Comparison of ENCODE assay signal across 26 cellular contexts in genomic region chr17:6465206-6466003, GRCh38. TPM values are rescaled to one million over a fixed set of nuclear protein-coding genes. Genes with fewer than 3 reads are reported as not detected.
A peak's percentile ranks its signal among the peaks of the same experiment; 100 is the strongest.
DNase-seq lines count a peak whose midpoint lies in the region; ATAC-seq, FAIRE-seq and TF ChIP-seq lines count a peak whose summit lies in the region.
"Had no signal": no experiment of that assay in that cellular context is flagged by ENCODE, and none has a peak within 500 bp of the region (broad histone marks: within the 10 kb centered on the region; RNA-seq: fewer than 3 reads in every experiment).

No MANE protein-coding gene starts in this region.

- intact Hi-C loops in left ventricle myocardium superior (cut with micrococcal nuclease), result no loop called here
- intact Hi-C loops in heart right ventricle (cut with DNase I), result no loop called here
- intact Hi-C loops in kidney (cut with DNase I), result no loop called here

- no peak overlapping the region for H3K9ac ChIP-seq in kidney (ENCODE audit: low read length in 2 of 2)
- H3K9ac ChIP-seq: KMS-11 had no signal

- no peak overlapping the region for H2AFZ ChIP-seq in osteoblast (ENCODE audit: low read length)

- H4K20me1 ChIP-seq in osteoblast (ENCODE audit: insufficient read depth, low read length), result no peaks in the 10 kb centered on the region

- H3K9me3 ChIP-seq in heart right ventricle, result peaks cover 0 to 10% (median 0%) of the 10 kb centered on the region in 11 donors
- no peaks in the 10 kb centered on the region for H3K9me3 ChIP-seq in kidney (ENCODE audit: control insufficient read depth in 1 of 2, low read length in 2 of 2)
- no peaks in the 10 kb centered on the region for H3K9me3 ChIP-seq in osteoblast (ENCODE audit: low read depth, low read length)
- H3K9me3 ChIP-seq in gastroesophageal sphincter, result no peaks in the 10 kb centered on the region
- H3K9me3 ChIP-seq: SJSA1 had no signal

- no peak for TF ChIP-seq POLR2A in gastroesophageal sphincter (IDR thresholded peaks at IDR 0.05)

- peaks cover 0 to 5% (median 0%) of the 10 kb centered on the region in 7 donors for H3K27me3 ChIP-seq in heart right ventricle
- no peaks in the 10 kb centered on the region for H3K27me3 ChIP-seq in osteoblast (ENCODE audit: insufficient read depth, low read length)
- no peaks in the 10 kb centered on the region for H3K27me3 ChIP-seq in gastroesophageal sphincter
- H3K27me3 ChIP-seq: SJSA1 had no signal

- WGBS in heart right ventricle, 2 donors, result 67 to 69% methylated on average over 19 of the region's 19 CpGs
- WGBS in gastroesophageal sphincter (ENCODE audit: low coverage in 1 of 2), 2 donors, result 78 to 81% methylated on average over 11 to 18 of the region's 19 CpGs

- no peak overlapping the region for H3K4me3 ChIP-seq in heart right ventricle
- H3K4me3 ChIP-seq in kidney (ENCODE audit: low read length in 2 of 2), result no peak overlapping the region
- no peak overlapping the region for H3K4me3 ChIP-seq in osteoblast (ENCODE audit: insufficient read depth, low read length)
- no peak overlapping the region for H3K4me3 ChIP-seq in gastroesophageal sphincter
- H3K4me3 ChIP-seq: SJSA1 had no signal

- ATAC-seq in left ventricle myocardium superior, result no peak
- no peak for ATAC-seq in heart right ventricle
- no peak for ATAC-seq in gastroesophageal sphincter
- ATAC-seq: PC-3 had no signal

- POLR2A ChIA-PET in RWPE1 (lab: Yijun Ruan, JAX; ENCODE audit: low non-redundant PET), result no interaction called here

- DNase-seq in left ventricle myocardium superior, result peak; percentile 3
- no peak for DNase-seq in heart right ventricle
- DNase-seq in RWPE1 (ENCODE audit: low spot score), result no peak
- DNase-seq in kidney, result peak; percentile 33
- DNase-seq in osteoblast (ENCODE audit: insufficient read length, low spot score, missing footprints), result peak; percentile 19
- no peak for DNase-seq in KG1 (lab: John Stamatoyannopoulos, UW)
- DNase-seq: DMS153; DND-41; MM.1S; NCI-H1417; NCI-H1694; NCI-H2029 treated with DMSO at 0.1 percent for 48 hours; NCI-H446 treated with DMSO at 0.1 percent for 48 hours; NCI-H526; NCI-H82; NK-92 treated with Interleukin-12 subunit alpha and Interleukin-12 subunit beta, amount 100 ng/mL, for 24 hours; PC-3; Right ventricle myocardium superior had no signal

- H3K36me3 ChIP-seq in heart right ventricle (no peaks in the 10 kb centered on the region), kidney (ENCODE audit: control insufficient read depth in 1 of 2, insufficient read depth in 2 of 2, low read length in 2 of 2) (peaks cover 0 to 4% of the 10 kb centered on the region in 2 donors), osteoblast (ENCODE audit: insufficient read depth, low read length) (no peaks in the 10 kb centered on the region), gastroesophageal sphincter (peaks cover 0 to 92% of the 10 kb centered on the region in 2 donors)

- no peaks in the 10 kb centered on the region for H3K4me1 ChIP-seq in heart right ventricle
- no peaks in the 10 kb centered on the region for H3K4me1 ChIP-seq in kidney (ENCODE audit: control insufficient read depth in 1 of 2, insufficient read depth in 1 of 2, low read depth in 1 of 2, low read length in 2 of 2)
- H3K4me1 ChIP-seq in osteoblast (ENCODE audit: insufficient read depth, low read length), result no peaks in the 10 kb centered on the region
- H3K4me1 ChIP-seq in gastroesophageal sphincter, result no peaks in the 10 kb centered on the region
- H3K4me1 ChIP-seq: SJSA1 had no signal

- FAIRE-seq in kidney (lab: Jason Lieb, UNC), result no peak
- FAIRE-seq: GM18507, H54 had no signal

- no peaks in the 10 kb centered on the region for H3K79me2 ChIP-seq in osteoblast (ENCODE audit: insufficient read depth, low read length)

- H3K4me2 ChIP-seq in osteoblast (ENCODE audit: insufficient read depth, low read length), result no peak overlapping the region
- H3K4me2 ChIP-seq: KMS-11 had no signal

- H3K27ac ChIP-seq in heart right ventricle, result no peak overlapping the region
- H3K27ac ChIP-seq in RWPE1, result peak overlapping the region; percentile 39
- no peak overlapping the region for H3K27ac ChIP-seq in kidney (ENCODE audit: low read depth in 2 of 2, low read length in 2 of 2)
- H3K27ac ChIP-seq in osteoblast (ENCODE audit: low read depth, low read length), result no peak overlapping the region
- no peak overlapping the region for H3K27ac ChIP-seq in gastroesophageal sphincter
- H3K27ac ChIP-seq: KMS-11, SJSA1 had no signal

- CTCF ChIA-PET in RWPE1 (lab: Yijun Ruan, JAX), result no interaction called here

- TF ChIP-seq EP300 in gastroesophageal sphincter (IDR thresholded peaks at IDR 0.05), result no peak

- no peak for TF ChIP-seq CTCF in heart right ventricle (IDR thresholded peaks at IDR 0.05)
- TF ChIP-seq CTCF in RWPE1 (conservative IDR thresholded peaks at IDR 0.05; ENCODE audit: low read depth), result no peak
- no peak for TF ChIP-seq CTCF in kidney (IDR thresholded peaks at IDR 0.05; ENCODE audit: borderline replicate concordance, extremely low read depth, insufficient read depth)
- TF ChIP-seq CTCF in osteoblast (IDR thresholded peaks at IDR 0.05; ENCODE audit: extremely low read depth, low read depth, low read length), result no peak
- no peak for TF ChIP-seq CTCF in gastroesophageal sphincter (IDR thresholded peaks at IDR 0.05)

RNA-seq across cellular contexts. Expression of gene PIMREG, which starts 21.1 kb away (rescaled TPM):
- not detected for total RNA-seq in left ventricle myocardium superior
- total RNA-seq in heart right ventricle, result 1 to 10 TPM in 1 of 10 donors, under 1 TPM in 4, not detected in 5; 0.21 to 4.0 (median 0.74) TPM
- polyA plus RNA-seq in heart right ventricle, result under 1 TPM in 1 of 2 donors, not detected in 1; 0.25 TPM
- total RNA-seq in kidney, result 1.7 TPM
- polyA plus RNA-seq in kidney (ENCODE audit: insufficient read depth, low read depth, low replicate concordance), result not detected
- 3.5 and 5.1 TPM in 2 replicates for total RNA-seq in osteoblast
- total RNA-seq in gastroesophageal sphincter, result under 1 TPM in 2 of 4 donors, not detected in 2; 0.31 to 0.59 TPM

RNA-seq across cellular contexts. Expression of gene AIPL1, which starts 30.5 kb away (rescaled TPM):
- total RNA-seq in left ventricle myocardium superior (not detected), heart right ventricle (not detected), kidney (not detected), osteoblast (not detected in 2 replicates), gastroesophageal sphincter (not detected)
- polyA plus RNA-seq in heart right ventricle (under 1 TPM in 1 of 2 donors, not detected in 1; 0.01 TPM), kidney (ENCODE audit: insufficient read depth, low read depth, low replicate concordance) (not detected)
- total RNA-seq: A172, HT1080, PC-3, Right ventricle myocardium superior, SJSA1 had no signal
- polyA plus RNA-seq: BJ had no signal

Comparison
In these comparisons a context has a peak if more than half of its experiments do, and no peak if none do; other contexts are left out.
1. DNase-seq: peak in left ventricle myocardium superior (single experiment), kidney (single experiment) and osteoblast (single experiment); none in heart right ventricle (0 of 2), RWPE1 (single experiment) and KG1 (single experiment).